In the genomic region with DNA sequence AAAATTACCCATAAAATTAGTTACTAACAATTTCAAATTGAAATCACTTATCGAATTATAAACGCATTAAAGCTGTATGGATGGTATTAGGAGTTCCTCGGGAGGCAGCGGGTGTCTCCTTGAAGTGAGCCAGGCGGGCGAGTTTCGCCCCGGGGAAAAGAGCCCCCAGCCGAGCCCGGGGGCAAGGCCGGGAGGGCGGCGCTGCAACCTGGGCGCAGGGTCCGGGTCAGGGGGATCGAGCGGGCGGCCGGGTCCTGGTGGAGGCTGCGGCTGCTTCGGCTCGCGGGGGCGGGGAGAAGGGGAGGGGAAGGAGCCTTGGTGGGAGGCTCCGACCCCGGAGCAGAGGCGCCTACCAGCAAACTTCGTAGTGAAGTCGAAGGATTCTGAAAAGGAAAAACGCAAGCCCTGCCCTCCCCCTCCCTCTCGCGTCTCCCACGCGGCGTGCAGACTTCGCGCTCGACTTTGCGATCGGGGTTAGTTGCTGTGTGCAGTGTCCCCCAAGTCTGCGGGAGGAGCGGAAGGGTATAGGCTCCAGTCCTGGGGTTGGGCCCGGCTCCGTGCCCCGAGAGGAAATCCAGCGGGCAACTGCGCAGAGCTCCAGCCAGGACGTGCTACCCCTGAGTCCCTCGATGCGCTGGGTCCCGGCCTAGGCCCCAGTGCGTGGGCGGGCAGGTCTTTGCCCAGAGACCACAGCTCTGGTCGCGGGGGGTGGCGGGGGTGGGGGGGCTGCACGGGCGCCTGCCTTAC, we compare ENCODE assay signal across 8 cellular contexts.
DNase-seq lines count a peak whose midpoint lies in the region; ATAC-seq lines count a peak whose summit lies in the region.

No MANE protein-coding gene starts in this region.

- ATAC-seq in aorta (ENCODE audit: low FRiP score) (peak; percentile 60), HG03457 (IDR thresholded peaks at IDR 0.05; ENCODE audit: unreplicated experiment) (no peak)

- H3K9me3 ChIP-seq in duodenal mucosa (ENCODE audit: control insufficient read depth in 1 of 2, low read length in 2 of 2) (no peaks in the 10 kb centered on the region), mucosa of rectum (ENCODE audit: control insufficient read depth in 2 of 2, low read length in 2 of 2) (no peaks in the 10 kb centered on the region), aorta (ENCODE audit: control insufficient read depth, low read length) (no peaks in the 10 kb centered on the region)

- peak overlapping the region; percentile 40 to 43 for H3K4me3 ChIP-seq in duodenal mucosa (ENCODE audit: low read depth in 1 of 2, low read length in 2 of 2)
- H3K4me3 ChIP-seq in mucosa of rectum (ENCODE audit: low read length in 2 of 2) = peak overlapping the region; percentile 17 to 59
- peak overlapping the region; percentile 46 to 71 for H3K4me3 ChIP-seq in aorta (ENCODE audit: low read length in 2 of 2)

- WGBS in aorta, 2 donors = 0 to 1% methylated on average over 37 to 58 of the region's 58 CpGs

- DNase-seq in stimulated activated CD4-positive, alpha-beta T cell treated with anti-CD3 and anti-CD28 coated beads, Interleukin-15, amount 100 ng/mL, for 24 hours = peak; percentile 29
- DNase-seq in stimulated activated CD4-positive, alpha-beta T cell treated with anti-CD3 and anti-CD28 coated beads, Interleukin-1b, Interleukin-23, amount 100 ng/mL, for 48 hours = no peak
- DNase-seq in aorta (peak; percentile 71 to 80), COLO829 (ENCODE audit: low spot score) (no peak), NCI-H1417 treated with DMSO at 0.1 percent for 48 hours (lab: John Stamatoyannopoulos, UW) (no peak)

- H3K27me3 ChIP-seq in duodenal mucosa (ENCODE audit: control insufficient read depth in 1 of 2, insufficient read depth in 2 of 2, low read length in 2 of 2) (peaks cover 59 to 68% of the 10 kb centered on the region in 2 donors), mucosa of rectum (ENCODE audit: control insufficient read depth in 2 of 2, insufficient read depth in 2 of 2, low read length in 2 of 2) (peaks cover 37 to 66% of the 10 kb centered on the region in 2 donors), aorta (ENCODE audit: control insufficient read depth in 1 of 2, insufficient read depth in 2 of 2, low read length in 1 of 2) (no peaks in the 10 kb centered on the region)

- intact Hi-C loops in aorta (cut with DNase I) = loop anchor here (1.0 to 10.0 kb wide), 8 partner anchors 141 to 1459 kb away; no protein-coding TSS in a partner anchor

- H3K4me1 ChIP-seq in duodenal mucosa (ENCODE audit: control insufficient read depth in 1 of 2, insufficient read depth in 2 of 2, low read length in 2 of 2) (peaks cover 3 to 8% of the 10 kb centered on the region in 2 donors), mucosa of rectum (ENCODE audit: control insufficient read depth in 2 of 2, insufficient read depth in 2 of 2, low read length in 2 of 2) (peaks cover 0 to 8% of the 10 kb centered on the region in 2 donors), aorta (ENCODE audit: control insufficient read depth in 1 of 2, insufficient read depth in 2 of 2, low read length in 2 of 2) (no peaks in the 10 kb centered on the region)

- no peak overlapping the region for H3K9ac ChIP-seq in duodenal mucosa (ENCODE audit: low read depth in 1 of 2, low read length in 2 of 2)
- no peak overlapping the region for H3K9ac ChIP-seq in mucosa of rectum (ENCODE audit: low read depth in 1 of 2, low read length in 2 of 2)

- H3K27ac ChIP-seq in duodenal mucosa (ENCODE audit: low read depth, low read length) (peak overlapping the region; percentile 54), mucosa of rectum (ENCODE audit: low read depth in 2 of 2, low read length in 2 of 2) (peak overlapping the region; percentile 5 to 48), aorta (ENCODE audit: low read depth in 1 of 2, low read length in 2 of 2) (peak overlapping the region in 1 of 2 donors; percentile 64)

- H3K36me3 ChIP-seq in duodenal mucosa (ENCODE audit: control insufficient read depth in 1 of 2, insufficient read depth in 2 of 2, low read length in 2 of 2) (no peaks in the 10 kb centered on the region), mucosa of rectum (ENCODE audit: control insufficient read depth in 2 of 2, insufficient read depth in 2 of 2, low read length in 2 of 2) (no peaks in the 10 kb centered on the region), aorta (ENCODE audit: control insufficient read depth in 1 of 2, insufficient read depth in 2 of 2, low read length in 1 of 2) (peaks cover 0 to 2% of the 10 kb centered on the region in 2 donors)

Comparison
In these comparisons a context has a peak if more than half of its experiments do, and no peak if none do; other contexts are left out.
1. DNase-seq: peak in stimulated activated CD4-positive, alpha-beta T cell treated with anti-CD3 and anti-CD28 coated beads, Interleukin-15, amount 100 ng/mL, for 24 hours (single experiment) and aorta (2 of 2); none in stimulated activated CD4-positive, alpha-beta T cell treated with anti-CD3 and anti-CD28 coated beads, Interleukin-1b, Interleukin-23, amount 100 ng/mL, for 48 hours (single experiment), COLO829 (single experiment) and NCI-H1417 treated with DMSO at 0.1 percent for 48 hours (single experiment).
2. Peak in every context shown above with its lines, with median percentiles within 50 percentile points of each other: H3K4me3 ChIP-seq.